Comparison of ENCODE assay signal across 8 cellular contexts in the genomic region with DNA sequence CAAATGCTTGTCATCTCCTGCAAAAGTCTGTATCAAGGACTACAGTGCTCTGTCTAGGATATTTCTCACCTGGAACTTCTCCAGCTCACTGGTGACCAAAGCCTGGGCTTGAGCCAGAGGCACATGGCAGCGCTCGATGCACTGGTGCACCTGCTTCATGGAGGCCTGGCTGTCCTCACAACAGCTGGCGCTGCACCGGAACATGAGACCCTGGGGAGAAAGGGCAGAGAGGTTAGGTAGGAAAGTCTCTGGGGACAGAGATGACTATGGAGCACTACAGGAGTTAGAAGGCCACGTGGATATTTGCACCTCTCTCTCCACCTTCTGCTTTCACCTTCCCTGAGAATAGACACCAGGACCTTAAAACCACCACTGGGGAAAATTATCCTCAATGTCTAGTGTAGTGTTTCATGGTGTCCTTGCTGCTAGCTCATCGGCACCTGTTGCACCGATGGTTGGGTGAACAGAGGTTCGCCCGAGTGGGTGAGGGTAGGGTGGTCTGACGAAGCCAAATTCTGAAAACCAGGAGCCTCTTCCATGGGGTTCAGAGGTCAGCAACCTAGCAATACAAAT. TPM values are rescaled to one million over a fixed set of nuclear protein-coding genes. Genes with fewer than 3 reads are reported as not detected.
DNase-seq lines count a peak whose midpoint lies in the region; ATAC-seq, FAIRE-seq and TF ChIP-seq lines count a peak whose summit lies in the region.

No MANE protein-coding gene starts in this region.

- no peak overlapping the region for H4K8ac ChIP-seq in mesendoderm (ENCODE audit: low read depth, low read length)

- no peak overlapping the region for H3K4ac ChIP-seq in mesendoderm (ENCODE audit: low read depth, low read length)

- H3K4me1 ChIP-seq in HCT116 (ENCODE audit: control insufficient read depth in 1 of 2, insufficient read depth in 2 of 2, low read length in 2 of 2), result peaks cover 8 to 21% of the 10 kb centered on the region in 2 experiments
- H3K4me1 ChIP-seq in GM12878 (ENCODE audit: control insufficient read depth, insufficient read depth, low read length), result peaks cover 3% of the 10 kb centered on the region; the same call in 1 of the 2 replicates
- no peaks in the 10 kb centered on the region for H3K4me1 ChIP-seq in mesendoderm (ENCODE audit: control insufficient read depth, low read depth, low read length)

- H3K27me3 ChIP-seq in HCT116 (ENCODE audit: insufficient read depth, low read length) (no peaks in the 10 kb centered on the region), GM12878 (replicated peaks in 1 of 2; ENCODE audit: control insufficient read depth in 2 of 2, insufficient read depth in 2 of 2, low read length in 1 of 2) (no peaks in the 10 kb centered on the region), mesendoderm (ENCODE audit: insufficient read depth, low read length, poor library complexity) (no peaks in the 10 kb centered on the region)

- TF ChIP-seq CTCF in AG04449 (IDR thresholded peaks at IDR 0.05; ENCODE audit: insufficient read depth, low read length, missing control alignments) (no peak), HCT116 (IDR thresholded peaks at IDR 0.05 in 2 of 3, conservative IDR thresholded peaks at IDR 0.05 in 1 of 3; ENCODE audit: borderline replicate concordance in 1 of 3, insufficient read depth in 1 of 3, low read depth in 2 of 3, low read length in 2 of 3) (no peak; a peak in 2 of 6 replicates), GM12878 (IDR thresholded peaks at IDR 0.05 in 2 of 3, conservative IDR thresholded peaks at IDR 0.05 in 1 of 3; ENCODE audit: control insufficient read depth in 2 of 3, extremely low read depth in 1 of 3, insufficient read depth in 1 of 3, low read depth in 3 of 3, low read length in 3 of 3) (no peak; a peak in 1 of 6 replicates)

- POLR2A ChIA-PET in AG04449 (lab: Yijun Ruan, JAX), result no interaction called here
- POLR2A ChIA-PET in HCT116 (lab: Charles Lee), result no interaction called here
- POLR2A ChIA-PET in GM12878 (lab: Charles Lee), result interaction anchor here (1.0 kb wide), 2 partner anchors 42 to 218 kb away, joined by 3 to 4 read pairs; no protein-coding TSS in a partner anchor

- intact Hi-C loops in HCT116 (cut with micrococcal nuclease), result loop anchor here (2.0 to 10.0 kb wide), 3 partner anchors 388 to 644 kb away; no protein-coding TSS in a partner anchor
- intact Hi-C loops in GM12878 (cut with micrococcal nuclease; ENCODE audit: unreplicated experiment), result loop anchor here (1.0 to 10.0 kb wide), 5 partner anchors 8 to 644 kb away; partner anchors contain the start of genes PCBP1 and SNRPG

- in situ Hi-C loops in GM12878 (cut with MboI), result loop anchor here (10.0 kb wide), 2 partner anchors 314 to 644 kb away; no protein-coding TSS in a partner anchor

- H3K56ac ChIP-seq in mesendoderm (ENCODE audit: low read length), result peak overlapping the region; percentile 94

- TSS peak; percentile 36 for BruUV-seq in HCT116 (replicated peaks; lab: Mats Ljungman, UMichigan)
- no TSS peak for BruUV-seq in GM12878 (replicated peaks; lab: Mats Ljungman, UMichigan)

- H3K27ac ChIP-seq in HCT116 (ENCODE audit: low read depth, low read length) (peak overlapping the region; percentile 91), GM12878 (ENCODE audit: control insufficient read depth, insufficient read depth) (peak overlapping the region; percentile 85), mesendoderm (ENCODE audit: low read depth, low read length) (no peak overlapping the region)

- SMC1A ChIA-PET in GM12878 (lab: Charles Lee; ENCODE audit: uncharacterized antibody, unreplicated experiment), result interaction anchor here (1.4 to 4.6 kb wide), 4 partner anchors 8 to 388 kb away, joined by 3 to 32 read pairs (median 12); partner anchors contain the start of genes MXD1 and SNRPG

- no peak overlapping the region for H4K5ac ChIP-seq in mesendoderm (ENCODE audit: low read length)

- TF ChIP-seq RAD21 in HCT116 (IDR thresholded peaks at IDR 0.05; ENCODE audit: low read depth) (no peak), GM12878 (IDR thresholded peaks at IDR 0.05; ENCODE audit: insufficient read depth, low read depth, low read length) (no peak)

- H3K9me3 ChIP-seq in HCT116 (ENCODE audit: control insufficient read depth in 1 of 2, insufficient read depth in 1 of 2, low read depth in 1 of 2, low read length in 2 of 2), result no peaks in the 10 kb centered on the region
- no peaks in the 10 kb centered on the region for H3K9me3 ChIP-seq in GM12878 (replicated peaks; ENCODE audit: control insufficient read depth, insufficient read depth, low read length)

- peaks cover 14 to 27% of the 10 kb centered on the region in 2 experiments for H3K36me3 ChIP-seq in HCT116 (ENCODE audit: control insufficient read depth in 1 of 2, insufficient read depth in 2 of 2, low read length in 2 of 2)
- peaks cover 0 to 3% of the 10 kb centered on the region in 2 experiments; a peak in 2 of 4 replicates for H3K36me3 ChIP-seq in GM12878 (ENCODE audit: control insufficient read depth in 2 of 2, insufficient read depth in 2 of 2, low read length in 1 of 2)
- H3K36me3 ChIP-seq in mesendoderm (ENCODE audit: control insufficient read depth, insufficient read depth, low read length), result no peaks in the 10 kb centered on the region

- peaks cover 27% of the 10 kb centered on the region for H3K79me2 ChIP-seq in HCT116 (ENCODE audit: insufficient read depth, low read length)
- peaks cover 12% of the 10 kb centered on the region for H3K79me2 ChIP-seq in GM12878 (ENCODE audit: control insufficient read depth, insufficient read depth, low read length)
- H3K79me2 ChIP-seq in mesendoderm (ENCODE audit: control insufficient read depth, insufficient read depth, low read length), result peaks cover 4% of the 10 kb centered on the region

- H3K4me3 ChIP-seq in AG04449 (ENCODE audit: low read depth, low read length), result peak overlapping the region; percentile 88
- peak overlapping the region; percentile 72 to 79 for H3K4me3 ChIP-seq in HCT116 (replicated peaks in 1 of 2; ENCODE audit: low read depth in 1 of 2, low read length in 2 of 2)
- H3K4me3 ChIP-seq in GM12878, result peak overlapping the region; percentile 84
- peak overlapping the region; percentile 88 for H3K4me3 ChIP-seq in mesendoderm (ENCODE audit: low read length)

- peak overlapping the region; percentile 86 for H3K4me2 ChIP-seq in HCT116 (ENCODE audit: low read length)
- peak overlapping the region; percentile 82 for H3K4me2 ChIP-seq in GM12878 (ENCODE audit: control insufficient read depth, insufficient read depth)
- H3K4me2 ChIP-seq in mesendoderm (ENCODE audit: low read length), result peak overlapping the region; percentile 58

- H3K23ac ChIP-seq in mesendoderm (ENCODE audit: low read length), result no peak overlapping the region

- H3K18ac ChIP-seq in mesendoderm (ENCODE audit: low read length), result no peak overlapping the region

- H3K79me1 ChIP-seq in mesendoderm (ENCODE audit: low read length), result peaks cover 4% of the 10 kb centered on the region

- ATAC-seq in HCT116, result no peak
- ATAC-seq in GM12878, result no peak; the same call in 2 of the 3 replicates
- ATAC-seq in HG02623 (IDR thresholded peaks at IDR 0.05; ENCODE audit: unreplicated experiment), result no peak
- ATAC-seq in HG03457 (IDR thresholded peaks at IDR 0.05; ENCODE audit: unreplicated experiment), result no peak

- no peak overlapping the region for H2BK120ac ChIP-seq in mesendoderm (ENCODE audit: low read depth, low read length)

- H2BK5ac ChIP-seq in mesendoderm (ENCODE audit: low read length), result no peak overlapping the region

- no peak for DNase-seq in AG04449 (ENCODE audit: low read depth, low spot score)
- DNase-seq in HCT116 (ENCODE audit: low read depth, low spot score), result no peak
- DNase-seq in GM12878 (ENCODE audit: low read depth, low spot score), result no peak
- no peak for DNase-seq in mesendoderm
- no peak for DNase-seq in dedifferentiated amniotic fluid mesenchymal stem cell (ENCODE audit: extremely low spot score)
- no peak for DNase-seq in stimulated activated CD4-positive, alpha-beta T cell treated with anti-CD3 and anti-CD28 coated beads, Interleukin-2, amount 100 ng/mL, for 48 hours

- H4K20me1 ChIP-seq in HCT116 (ENCODE audit: insufficient read depth) (no peaks in the 10 kb centered on the region), GM12878 (ENCODE audit: control insufficient read depth, insufficient read depth) (no peaks in the 10 kb centered on the region)

- peak; percentile 95 for FAIRE-seq in GM12878 (lab: Jason Lieb, UNC)

- no peak for TF ChIP-seq EP300 in GM12878 (IDR thresholded peaks at IDR 0.05; ENCODE audit: borderline replicate concordance in 1 of 2, control insufficient read depth in 1 of 2, low read depth in 2 of 2, low read length in 2 of 2)

- no peak for TF ChIP-seq POLR2A in HCT116 (IDR thresholded peaks at IDR 0.05; ENCODE audit: borderline replicate concordance, extremely low read depth, insufficient read depth, insufficient read length)
- TF ChIP-seq POLR2A in GM12878 (IDR thresholded peaks at IDR 0.05; ENCODE audit: low read depth, low read length), result no peak

- H2BK15ac ChIP-seq in mesendoderm (replicated peaks; ENCODE audit: low read depth), result no peak overlapping the region

- H3K9ac ChIP-seq in HCT116 (ENCODE audit: low read length) (peak overlapping the region; percentile 96), GM12878 (ENCODE audit: control insufficient read depth, insufficient read depth, low read length) (peak overlapping the region; percentile 86), mesendoderm (ENCODE audit: low read length) (peak overlapping the region; percentile 97)

- CTCF ChIA-PET in AG04449 (lab: Yijun Ruan, JAX) (interaction anchor here (0.8 to 10.1 kb wide), 9 partner anchors 8 to 619 kb away, joined by 3 to 292 read pairs (median 17); partner anchors contain the start of genes MXD1 and SNRPG), HCT116 (lab: Charles Lee) (interaction anchor here (0.8 to 8.0 kb wide), 2 partner anchors 40 to 346 kb away, joined by 3 to 167 read pairs; no protein-coding TSS in a partner anchor), GM12878 (lab: Yijun Ruan, JAX) (interaction anchor here (0.6 to 7.0 kb wide), 9 partner anchors 7 to 388 kb away, joined by 3 to 97 read pairs (median 4); partner anchors contain the start of genes MXD1, PCYOX1, SNRPG and TIA1)

- H3K9me2 ChIP-seq in HCT116 (ENCODE audit: insufficient read depth), result no peaks in the 10 kb centered on the region

- RAD21 ChIA-PET in HCT116 (lab: Charles Lee; ENCODE audit: low non-redundant PET in 1 of 2, low total read pairs in 2 of 2, uncharacterized antibody in 2 of 2, unreplicated experiment in 2 of 2) (no interaction called here), GM12878 (lab: Charles Lee; ENCODE audit: unreplicated experiment) (interaction anchor here (0.5 to 3.4 kb wide), 3 partner anchors 7 to 387 kb away, joined by 3 to 24 read pairs (median 17); partner anchors contain the start of genes MXD1 and SNRPG)

- H2AFZ ChIP-seq in HCT116 (ENCODE audit: low read depth, low read length, poor library complexity, severe bottlenecking), result no peak overlapping the region
- H2AFZ ChIP-seq in GM12878 (ENCODE audit: control insufficient read depth, low read depth, low read length), result peak overlapping the region; percentile 88

- no peak overlapping the region for H2AK5ac ChIP-seq in mesendoderm (ENCODE audit: low read length)

- WGBS in GM12878 (ENCODE audit: insufficient coverage, insufficient replicate concordance, low lambda C conversion rate, missing lambda C conversion rate), result 24% methylated on average over 10 of the region's 10 CpGs
- WGBS in mesendoderm (ENCODE audit: extremely low coverage, insufficient coverage, low lambda C conversion rate), result no CpG with 5 or more reads among the region's 10 CpGs

RNA-seq across cellular contexts. Expression of gene FAM136A, which starts 1.0 kb away (rescaled TPM):
- total RNA-seq in HCT116 (2021; ENCODE audit: unreplicated experiment) (83.0 TPM), GM12878 (2014; rRNA removed) (69.3 and 80.0 TPM in 2 replicates), GM12878 (2014; rRNA removed; fragmentation: Illumina TruSeq; extraction: Trizol) (82.2 and 91.8 TPM in 2 replicates), GM12878 (2021) (75.9 and 81.8 TPM in 2 replicates)
- polyA plus RNA-seq in HCT116 (2012), result 45.8 and 54.1 TPM in 2 replicates
- 35.4 and 39.1 TPM in 2 replicates for total RNA-seq in GM12878 (2013; cell fraction: nucleolus; rRNA removed)
- 43.5 TPM for polyA plus RNA-seq in GM12878 (2011; ENCODE audit: low read depth)
- polyA plus RNA-seq in GM12878 (2011; rRNA removed) (89.7 and 108 TPM in 2 replicates), GM12878 (2014; fragmentation: Illumina TruSeq; extraction: Trizol) (109 and 125 TPM in 2 replicates), GM12878 (2014; fragmentation: Nextera tagmentation; extraction: Ambion mirVana) (100 to 1,000 TPM; 128 to 134 TPM), GM12878 (2014; rRNA removed) (93.7 and 106 TPM in 2 replicates), GM12878 (2016; fragmentation: Nextera tagmentation; extraction: Ambion mirVana) (100 to 1,000 TPM; 164 to 173 TPM)
- 51.1 and 61.6 TPM in 2 replicates for polyA plus RNA-seq in GM12878 (2011; cell fraction: cytosol; rRNA removed)
- 54.0 and 72.2 TPM in 2 replicates for polyA plus RNA-seq in GM12878 (2011; cell fraction: nucleus; rRNA removed)
- polyA plus RNA-seq in GM12878 (2012), result 52.2 and 55.8 TPM in 2 replicates
- polyA minus RNA-seq in GM12878 (2011; rRNA and poly(A)+ RNA removed), result 27.0 and 29.6 TPM in 2 replicates
- 17.5 and 18.0 TPM in 2 replicates for polyA minus RNA-seq in GM12878 (2011; cell fraction: cytosol; rRNA and poly(A)+ RNA removed)
- 12.1 and 16.2 TPM in 2 replicates for polyA minus RNA-seq in GM12878 (2011; cell fraction: nucleus; rRNA and poly(A)+ RNA removed)
- 126 TPM for polyA plus RNA-seq in mesendoderm (2013, experiment 1 of 2)
- polyA plus RNA-seq in mesendoderm (2013, experiment 2 of 2), result 126 TPM

RNA-seq across cellular contexts. Expression of gene SNRPG, which starts 7.3 kb away (rescaled TPM):
- total RNA-seq in HCT116 (2021; ENCODE audit: unreplicated experiment), result 338 TPM
- polyA plus RNA-seq in HCT116 (2012), result 210 and 224 TPM in 2 replicates
- 37.3 and 39.5 TPM in 2 replicates for total RNA-seq in GM12878 (2013; cell fraction: nucleolus; rRNA removed)
- 260 and 377 TPM in 2 replicates for total RNA-seq in GM12878 (2014; rRNA removed)
- total RNA-seq in GM12878 (2014; rRNA removed; fragmentation: Illumina TruSeq; extraction: Trizol), result 341 and 344 TPM in 2 replicates
- total RNA-seq in GM12878 (2021), result 292 and 308 TPM in 2 replicates
- 69.6 TPM for polyA plus RNA-seq in GM12878 (2011; ENCODE audit: low read depth)
- polyA plus RNA-seq in GM12878 (2011; rRNA removed), result 340 and 642 TPM in 2 replicates
- 130 and 161 TPM in 2 replicates for polyA plus RNA-seq in GM12878 (2011; cell fraction: cytosol; rRNA removed)
- polyA plus RNA-seq in GM12878 (2011; cell fraction: nucleus; rRNA removed), result 169 and 276 TPM in 2 replicates
- 212 and 265 TPM in 2 replicates for polyA plus RNA-seq in GM12878 (2012)
- 419 and 429 TPM in 2 replicates for polyA plus RNA-seq in GM12878 (2014; fragmentation: Illumina TruSeq; extraction: Trizol)
- polyA plus RNA-seq in GM12878 (2014; fragmentation: Nextera tagmentation; extraction: Ambion mirVana), result 1,000 to 10,000 TPM; 1,365 to 1,464 TPM
- 572 and 773 TPM in 2 replicates for polyA plus RNA-seq in GM12878 (2014; rRNA removed)
- 1,000 to 10,000 TPM; 1,122 to 1,145 TPM for polyA plus RNA-seq in GM12878 (2016; fragmentation: Nextera tagmentation; extraction: Ambion mirVana)
- polyA minus RNA-seq in GM12878 (2011; rRNA and poly(A)+ RNA removed), result 49.1 and 54.1 TPM in 2 replicates
- 13.0 and 21.6 TPM in 2 replicates for polyA minus RNA-seq in GM12878 (2011; cell fraction: cytosol; rRNA and poly(A)+ RNA removed)
- 12.0 and 21.0 TPM in 2 replicates for polyA minus RNA-seq in GM12878 (2011; cell fraction: nucleus; rRNA and poly(A)+ RNA removed)
- 687 TPM for polyA plus RNA-seq in mesendoderm (2013, experiment 1 of 2)
- polyA plus RNA-seq in mesendoderm (2013, experiment 2 of 2), result 673 TPM

RNA-seq across cellular contexts. Expression of gene PCYOX1, which starts 42.9 kb away (rescaled TPM):
- total RNA-seq in HCT116 (2021; ENCODE audit: unreplicated experiment) (37.9 TPM), GM12878 (2014; rRNA removed) (4.1 and 4.4 TPM in 2 replicates), GM12878 (2014; rRNA removed; fragmentation: Illumina TruSeq; extraction: Trizol) (3.5 and 3.7 TPM in 2 replicates), GM12878 (2021) (5.6 and 5.9 TPM in 2 replicates)
- 13.6 and 16.6 TPM in 2 replicates for polyA plus RNA-seq in HCT116 (2012)
- 13.1 and 14.4 TPM in 2 replicates for total RNA-seq in GM12878 (2013; cell fraction: nucleolus; rRNA removed)
- 2.8 TPM for polyA plus RNA-seq in GM12878 (2011; ENCODE audit: low read depth)
- polyA plus RNA-seq in GM12878 (2011; rRNA removed) (5.1 and 5.5 TPM in 2 replicates), GM12878 (2014; fragmentation: Illumina TruSeq; extraction: Trizol) (5.3 TPM in 2 replicates), GM12878 (2014; fragmentation: Nextera tagmentation; extraction: Ambion mirVana) (1 to 10 TPM; 1.8 to 2.0 TPM), GM12878 (2014; rRNA removed) (2.8 and 3.1 TPM in 2 replicates), GM12878 (2016; fragmentation: Nextera tagmentation; extraction: Ambion mirVana) (1 to 10 TPM; 5.7 to 5.9 TPM)
- 1.7 and 2.9 TPM in 2 replicates for polyA plus RNA-seq in GM12878 (2011; cell fraction: cytosol; rRNA removed)
- 0.78 and 0.90 TPM in 2 replicates for polyA plus RNA-seq in GM12878 (2011; cell fraction: nucleus; rRNA removed)
- polyA plus RNA-seq in GM12878 (2012), result 3.8 and 5.6 TPM in 2 replicates
- 2.3 and 6.7 TPM in 2 replicates for polyA minus RNA-seq in GM12878 (2011; rRNA and poly(A)+ RNA removed)
- 1.5 and 4.3 TPM in 2 replicates for polyA minus RNA-seq in GM12878 (2011; cell fraction: cytosol; rRNA and poly(A)+ RNA removed)
- 0.36 and 1.2 TPM in 2 replicates for polyA minus RNA-seq in GM12878 (2011; cell fraction: nucleus; rRNA and poly(A)+ RNA removed)
- 22.4 TPM for polyA plus RNA-seq in mesendoderm (2013, experiment 1 of 2)
- 25.7 TPM for polyA plus RNA-seq in mesendoderm (2013, experiment 2 of 2)

RNA-seq across cellular contexts. Expression of gene TIA1, which starts 52.4 kb away (rescaled TPM):
- total RNA-seq in HCT116 (2021; ENCODE audit: unreplicated experiment), result 94.1 TPM
- 63.6 and 72.4 TPM in 2 replicates for polyA plus RNA-seq in HCT116 (2012)
- 465 and 468 TPM in 2 replicates for total RNA-seq in GM12878 (2013; cell fraction: nucleolus; rRNA removed)
- 60.8 and 84.2 TPM in 2 replicates for total RNA-seq in GM12878 (2014; rRNA removed)
- total RNA-seq in GM12878 (2014; rRNA removed; fragmentation: Illumina TruSeq; extraction: Trizol), result 68.4 and 69.2 TPM in 2 replicates
- 81.0 and 87.4 TPM in 2 replicates for total RNA-seq in GM12878 (2021)
- 27.2 TPM for polyA plus RNA-seq in GM12878 (2011; ENCODE audit: low read depth)
- polyA plus RNA-seq in GM12878 (2011; rRNA removed), result 155 and 223 TPM in 2 replicates
- 45.7 and 66.1 TPM in 2 replicates for polyA plus RNA-seq in GM12878 (2011; cell fraction: cytosol; rRNA removed)
- polyA plus RNA-seq in GM12878 (2011; cell fraction: nucleus; rRNA removed), result 284 and 429 TPM in 2 replicates
- polyA plus RNA-seq in GM12878 (2012), result 30.2 and 57.7 TPM in 2 replicates
- 65.7 and 69.7 TPM in 2 replicates for polyA plus RNA-seq in GM12878 (2014; fragmentation: Illumina TruSeq; extraction: Trizol)
- polyA plus RNA-seq in GM12878 (2014; fragmentation: Nextera tagmentation; extraction: Ambion mirVana), result 10 to 100 TPM; 21.5 to 23.2 TPM
- 87.5 and 100.0 TPM in 2 replicates for polyA plus RNA-seq in GM12878 (2014; rRNA removed)
- 10 to 100 TPM; 62.6 to 73.6 TPM for polyA plus RNA-seq in GM12878 (2016; fragmentation: Nextera tagmentation; extraction: Ambion mirVana)
- polyA minus RNA-seq in GM12878 (2011; rRNA and poly(A)+ RNA removed), result 74.7 and 164 TPM in 2 replicates
- polyA minus RNA-seq in GM12878 (2011; cell fraction: cytosol; rRNA and poly(A)+ RNA removed), result 48.0 and 53.4 TPM in 2 replicates
- polyA minus RNA-seq in GM12878 (2011; cell fraction: nucleus; rRNA and poly(A)+ RNA removed), result 105 and 117 TPM in 2 replicates
- 57.0 TPM for polyA plus RNA-seq in mesendoderm (2013, experiment 1 of 2)
- 57.9 TPM for polyA plus RNA-seq in mesendoderm (2013, experiment 2 of 2)
